27 cellular contexts compared by ENCODE assay signal in genomic region chr1:78043436-78043835, GRCh38. TPM values are rescaled to one million over a fixed set of nuclear protein-coding genes. Genes with fewer than 3 reads are reported as not detected.
"Had no signal": no experiment of that assay in that cellular context is flagged by ENCODE, and none has a peak within 500 bp of the region (broad histone marks: within the 10 kb centered on the region; RNA-seq: fewer than 3 reads in every experiment).

No MANE protein-coding gene starts in this region.

- H3K9ac ChIP-seq: KMS-11 had no signal

- ATAC-seq: activated CD8-positive, alpha-beta T cell treated with anti-CD3 and anti-CD28 coated beads, Interleukin-2, amount 10 ng/mL, durations not matched to agents 7 days and 5 days; PC-3; WTC11 had no signal

- H3K27ac ChIP-seq: KMS-11, SK-N-MC had no signal

- DNase-seq: activated CD4-positive, alpha-beta T cell treated with anti-CD3 and anti-CD28 coated beads for 48 hours; activated CD4-positive, alpha-beta T cell treated with anti-CD3 and anti-CD28 coated beads, Interleukin-2, amount 50 U/mL, for 4 hours; activated CD4-positive, CD25-positive, alpha-beta regulatory T cell treated with anti-CD3 and anti-CD28 coated beads, Interleukin-2, amount 50 U/mL, for 72 hours; activated CD8-positive, alpha-beta memory T cell treated with anti-CD3 and anti-CD28 coated beads, Interleukin-2, amount 50 U/mL, for 48 hours; activated CD8-positive, alpha-beta T cell treated with anti-CD3 and anti-CD28 coated beads, Interleukin-2, amount 10 ng/mL, durations not matched to agents 7 days and 5 days; activated naive CD4-positive, alpha-beta T cell treated with anti-CD3 and anti-CD28 coated beads, Interleukin-2, amount 50 U/mL, for 16 hours; activated naive CD8-positive, alpha-beta T cell treated with anti-CD3 and anti-CD28 coated beads, Interleukin-2, amount 10 ng/mL, durations not matched to agents 7 days and 5 days; activated T-cell treated with anti-CD3 and anti-CD28 coated beads, Interleukin-2, amount 50 U/mL, for 1 hour; aorta; central memory CD4-positive, alpha-beta T cell; MM.1S; NCI-H1105; NCI-H1436; NCI-H1694 treated with DMSO at 0.1 percent for 48 hours; NCI-H2029 treated with DMSO at 0.1 percent for 48 hours; NCI-H345; NCI-H510A; NCI-H526 treated with DMSO at 0.1 percent for 48 hours; NCI-H82; PC-3; SHP77 treated with DMSO at 0.1 percent for 48 hours; SW 1271 had no signal

- H3K4me3 ChIP-seq: SK-N-MC had no signal

- H3K4me2 ChIP-seq: KMS-11 had no signal

- FAIRE-seq: bronchial epithelial cell, RCC 7860 had no signal

RNA-seq across cellular contexts. Expression of gene GIPC2, which starts 2.3 kb away (rescaled TPM):
- total RNA-seq: PC-3 had no signal
